ENCODE assay signal across 15 cellular contexts in the genomic region with DNA sequence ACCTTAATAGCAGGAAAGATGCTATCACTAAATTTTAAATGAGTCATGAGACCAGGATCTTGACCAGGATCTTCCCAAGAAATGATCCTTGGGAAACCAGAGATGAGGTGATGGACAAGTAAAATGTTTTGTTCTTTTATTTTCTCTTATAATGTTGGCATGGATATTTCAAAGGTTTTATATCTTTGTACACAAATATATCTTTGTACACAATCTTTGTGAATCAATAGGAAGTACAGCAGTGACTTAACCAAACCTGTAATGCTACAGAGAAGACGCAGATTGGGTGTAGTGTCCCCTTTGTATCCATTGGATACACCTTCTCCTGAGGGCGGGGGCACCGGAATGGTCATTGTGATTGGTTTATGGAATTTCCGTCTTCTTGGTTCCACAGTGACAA.
"Had no signal": no experiment of that assay in that cellular context is flagged by ENCODE, and none has a peak within 500 bp of the region (broad histone marks: within the 10 kb centered on the region; RNA-seq: fewer than 3 reads in every experiment).

No MANE protein-coding gene starts in this region.

- H3K9me3 ChIP-seq: esophagus muscularis mucosa, gastroesophageal sphincter, heart left ventricle, stomach had no signal

- H3K27ac ChIP-seq: esophagus muscularis mucosa, gastroesophageal sphincter, heart left ventricle, parathyroid adenoma, stomach had no signal

- H3K36me3 ChIP-seq: gastroesophageal sphincter had no signal

- ATAC-seq: activated T-cell treated with anti-CD3 and anti-CD28 coated beads, Interleukin-2, amount 50 U/mL, for 72 hours; gastroesophageal sphincter; heart left ventricle; left lobe of liver; sciatic nerve; stimulated activated effector memory CD8-positive, alpha-beta T cell treated with anti-CD3 and anti-CD28 coated beads, Interleukin-12 subunit alpha, Interleukin-12 subunit beta, amount 100 ng/mL, for 72 hours had no signal

- H3K4me2 ChIP-seq: smooth muscle cell had no signal

- H3K4me1 ChIP-seq: esophagus muscularis mucosa, gastroesophageal sphincter, heart left ventricle had no signal

- H2AFZ ChIP-seq: parathyroid adenoma had no signal

- H3K9ac ChIP-seq: parathyroid adenoma had no signal

- H3K27me3 ChIP-seq: esophagus muscularis mucosa, gastroesophageal sphincter, heart left ventricle, stomach had no signal

- H3K4me3 ChIP-seq: esophagus muscularis mucosa, gastroesophageal sphincter, heart left ventricle, smooth muscle cell, stomach had no signal

- DNase-seq: activated CD4-positive, alpha-beta T cell treated with anti-CD3 and anti-CD28 coated beads for 1 hour; activated effector memory CD4-positive, alpha-beta T cell treated with anti-CD3 and anti-CD28 coated beads, Interleukin-2, amount 50 U/mL, for 16 hours; activated T-cell treated with anti-CD3 and anti-CD28 coated beads, Interleukin-2, amount 50 U/mL, for 72 hours; effector CD8-positive, alpha-beta T cell; heart left ventricle; kidney; stimulated activated CD4-positive, alpha-beta T cell treated with anti-CD3 and anti-CD28 coated beads, Interleukin-4, amount 100 ng/mL, for 24 hours; stomach had no signal
